In genomic region chr20:57409316-57409671, GRCh38 we compare ENCODE assay signal across 21 cellular contexts. TPM values are rescaled to one million over a fixed set of nuclear protein-coding genes. Genes with fewer than 3 reads are reported as not detected.
DNase-seq lines count a peak whose midpoint lies in the region; ATAC-seq and TF ChIP-seq lines count a peak whose summit lies in the region.
"Had no signal": no experiment of that assay in that cellular context is flagged by ENCODE, and none has a peak within 500 bp of the region (broad histone marks: within the 10 kb centered on the region; RNA-seq: fewer than 3 reads in every experiment).

No MANE protein-coding gene starts in this region.

- CTCF ChIA-PET in naive thymus-derived CD4-positive, alpha-beta T cell (lab: Charles Lee): no interaction called here

- H3K27ac Mint-ChIP-seq in T-helper 17 cell: peak overlapping the region; percentile 83
- peak overlapping the region in 7 of 9 donors; percentile 18 to 87 (median 53) for H3K27ac Mint-ChIP-seq in naive thymus-derived CD4-positive, alpha-beta T cell

- no peak for TF ChIP-seq CTCF in cardiac muscle cell (IDR thresholded peaks at IDR 0.05; ENCODE audit: low read depth, low read length)
- no peak for TF ChIP-seq CTCF in tibial artery (IDR thresholded peaks at IDR 0.05)

- no peak for ATAC-seq in left cardiac atrium
- ATAC-seq in T-helper 17 cell: no peak
- no peak for ATAC-seq in naive thymus-derived CD4-positive, alpha-beta T cell
- ATAC-seq in HG02852 (IDR thresholded peaks at IDR 0.05; ENCODE audit: unreplicated experiment): no peak
- ATAC-seq: activated naive CD4-positive, alpha-beta T cell treated with anti-CD3 and anti-CD28 coated beads, Interleukin-2, amount 50 U/mL, for 72 hours had no signal

- H3K27ac ChIP-seq in cardiac muscle cell: peak overlapping the region; percentile 93
- no peak overlapping the region for H3K27ac ChIP-seq in naive thymus-derived CD4-positive, alpha-beta T cell (ENCODE audit: low read depth, low read length)
- peak overlapping the region; percentile 59 to 62 for H3K27ac ChIP-seq in tibial artery

- H3K4me3 ChIP-seq in cardiac muscle cell: no peak overlapping the region
- H3K4me3 ChIP-seq in naive thymus-derived CD4-positive, alpha-beta T cell (ENCODE audit: low read length): no peak overlapping the region
- no peak overlapping the region for H3K4me3 ChIP-seq in tibial artery
- H3K4me3 ChIP-seq: uterus had no signal

- no peaks in the 10 kb centered on the region for H3K27me3 Mint-ChIP-seq in T-helper 17 cell
- no peaks in the 10 kb centered on the region for H3K27me3 Mint-ChIP-seq in naive thymus-derived CD4-positive, alpha-beta T cell

- H3K4me1 ChIP-seq in cardiac muscle cell (ENCODE audit: low read depth): peaks cover 70% of the 10 kb centered on the region
- peaks cover 3 to 9% of the 10 kb centered on the region in 2 donors for H3K4me1 ChIP-seq in naive thymus-derived CD4-positive, alpha-beta T cell (ENCODE audit: control insufficient read depth in 2 of 2, insufficient read depth in 2 of 2, low read length in 2 of 2)
- peaks cover 0 to 18% (median 10%) of the 10 kb centered on the region in 4 donors for H3K4me1 ChIP-seq in tibial artery
- H3K4me1 ChIP-seq: uterus had no signal

- no peaks in the 10 kb centered on the region for H3K36me3 Mint-ChIP-seq in T-helper 17 cell (ENCODE audit: low read depth)
- H3K36me3 Mint-ChIP-seq in naive thymus-derived CD4-positive, alpha-beta T cell: peaks cover 0 to 15% (median 4%) of the 10 kb centered on the region in 5 donors

- POLR2A ChIA-PET in naive thymus-derived CD4-positive, alpha-beta T cell (lab: Charles Lee): interaction anchor here (1.1 to 4.7 kb wide), 3 partner anchors 11 to 20 kb away, joined by 5 to 16 read pairs (median 8); partner anchors contain the start of gene RBM38

- DNase-seq in cardiac muscle cell (ENCODE audit: low read depth in 1 of 2, low spot score in 1 of 2) (no peak), left cardiac atrium (no peak), T-helper 17 cell (no peak), tibial artery (peak in 1 of 2 donors; percentile 84), SIG-M5 (lab: John Stamatoyannopoulos, UW) (no peak), Kasumi-1 (lab: John Stamatoyannopoulos, UW) (no peak)
- peak in 2 of 9 donors; percentile 17 to 18 for DNase-seq in naive thymus-derived CD4-positive, alpha-beta T cell
- DNase-seq: C1 segment of cervical spinal cord; DMS 273 treated with DMSO at 0.1 percent for 48 hours; effector memory CD4-positive, alpha-beta T cell; GDM1; NCI-H1092; NCI-H2081 treated with DMSO at 0.1 percent for 48 hours; NCI-H510A; RPMI8226; stimulated activated CD4-positive, alpha-beta T cell treated with anti-CD3 and anti-CD28 coated beads, Interleukin-12 subunit alpha, Interleukin-12 subunit beta, amount 100 ng/mL, for 4 hours; uterus had no signal

- peak overlapping the region; percentile 67 for H3K4me3 Mint-ChIP-seq in T-helper 17 cell
- no peak overlapping the region for H3K4me3 Mint-ChIP-seq in naive thymus-derived CD4-positive, alpha-beta T cell
- H3K4me3 Mint-ChIP-seq: mesothelial cell of epicardium, neural crest cell had no signal

- peaks cover 22% of the 10 kb centered on the region for H3K4me1 Mint-ChIP-seq in T-helper 17 cell
- H3K4me1 Mint-ChIP-seq in naive thymus-derived CD4-positive, alpha-beta T cell: peaks cover 10 to 38% (median 14%) of the 10 kb centered on the region in 7 donors

- intact Hi-C loops in left cardiac atrium (cut with DNase I) (no loop called here), tibial artery (cut with DNase I; ENCODE audit: low total_unique reads) (no loop called here)
- intact Hi-C loops in naive thymus-derived CD4-positive, alpha-beta T cell (cut with micrococcal nuclease): no loop called here

- no peaks in the 10 kb centered on the region for H3K27me3 ChIP-seq in cardiac muscle cell
- H3K27me3 ChIP-seq in naive thymus-derived CD4-positive, alpha-beta T cell (ENCODE audit: control insufficient read depth in 2 of 2, insufficient read depth in 2 of 2, low read length in 2 of 2): no peaks in the 10 kb centered on the region
- no peaks in the 10 kb centered on the region for H3K27me3 ChIP-seq in tibial artery
- H3K27me3 ChIP-seq: uterus had no signal

- peaks cover 0 to 9% (median 0%) of the 10 kb centered on the region in 11 donors for H3K9me3 Mint-ChIP-seq in naive thymus-derived CD4-positive, alpha-beta T cell
- H3K9me3 Mint-ChIP-seq: activated naive CD4-positive, alpha-beta T cell treated with anti-CD3 and anti-CD28 coated beads, Interleukin-2, amount 50 U/mL, for 72 hours; mesothelial cell of epicardium; neural crest cell had no signal

- H3K36me3 ChIP-seq in cardiac muscle cell (peaks cover 47% of the 10 kb centered on the region), tibial artery (peaks cover 14 to 56% (median 45%) of the 10 kb centered on the region in 3 donors)
- peaks cover 11 to 58% (median 30%) of the 10 kb centered on the region in 3 experiments for H3K36me3 ChIP-seq in naive thymus-derived CD4-positive, alpha-beta T cell (ENCODE audit: control insufficient read depth in 2 of 3, insufficient read depth in 3 of 3, low read length in 3 of 3)
- H3K36me3 ChIP-seq: uterus had no signal

- no peaks in the 10 kb centered on the region for H3K9me3 ChIP-seq in cardiac muscle cell (ENCODE audit: low read depth)
- H3K9me3 ChIP-seq in T-helper 17 cell (ENCODE audit: control insufficient read depth, low read length, poor library complexity, severe bottlenecking): no peaks in the 10 kb centered on the region
- H3K9me3 ChIP-seq in naive thymus-derived CD4-positive, alpha-beta T cell (ENCODE audit: control insufficient read depth in 2 of 3, low read length in 3 of 3): no peaks in the 10 kb centered on the region
- no peaks in the 10 kb centered on the region for H3K9me3 ChIP-seq in tibial artery
- H3K9me3 ChIP-seq: uterus had no signal

RNA-seq across cellular contexts. Expression of gene RBM38, which starts 18.1 kb away (rescaled TPM):
- 420 and 625 TPM in 2 replicates for total RNA-seq in cardiac muscle cell
- 404 and 626 TPM in 2 replicates for polyA plus RNA-seq in cardiac muscle cell
- 100 to 1,000 TPM in 1 of 2 donors, 10 to 100 TPM in 1; 78.6 to 101 TPM for total RNA-seq in left cardiac atrium
- total RNA-seq in T-helper 17 cell: 100 to 1,000 TPM; 176 to 257 TPM
- total RNA-seq in naive thymus-derived CD4-positive, alpha-beta T cell: 100 to 1,000 TPM in 4 of 5 experiments, 10 to 100 TPM in 1; 70.6 to 260 (median 127) TPM
- 100 to 1,000 TPM in 1 of 2 donors, 10 to 100 TPM in 1; 63.0 to 129 TPM for polyA plus RNA-seq in naive thymus-derived CD4-positive, alpha-beta T cell

RNA-seq across cellular contexts. Expression of gene RAE1, which starts 58.2 kb away (rescaled TPM):
- 34.2 and 46.1 TPM in 2 replicates for total RNA-seq in cardiac muscle cell
- polyA plus RNA-seq in cardiac muscle cell: 72.4 and 74.1 TPM in 2 replicates
- total RNA-seq in left cardiac atrium: 10 to 100 TPM; 14.3 to 14.5 TPM
- 10 to 100 TPM; 40.5 to 40.6 TPM for total RNA-seq in T-helper 17 cell
- 10 to 100 TPM; 31.0 to 41.3 (median 35.2) TPM for total RNA-seq in naive thymus-derived CD4-positive, alpha-beta T cell
- 10 to 100 TPM; 47.4 to 65.1 TPM for polyA plus RNA-seq in naive thymus-derived CD4-positive, alpha-beta T cell
